ENCODE assay signal across 8 cellular contexts in genomic region chr5:74766348-74766886, GRCh38. TPM values are rescaled to one million over a fixed set of nuclear protein-coding genes. Genes with fewer than 3 reads are reported as not detected.
DNase-seq lines count a peak whose midpoint lies in the region; ATAC-seq, FAIRE-seq and TF ChIP-seq lines count a peak whose summit lies in the region.

No MANE protein-coding gene starts in this region.

- H3K79me2 ChIP-seq in H1 (ENCODE audit: control insufficient read depth in 1 of 2, insufficient read depth in 2 of 2, low read length in 2 of 2) = peaks cover 12 to 45% of the 10 kb centered on the region in 2 experiments

- no peaks in the 10 kb centered on the region for H3K27me3 Mint-ChIP-seq in mesothelial cell of epicardium (ENCODE audit: low read depth)

- peaks cover 25% of the 10 kb centered on the region for H3K4me1 Mint-ChIP-seq in mesothelial cell of epicardium

- H2BK120ac ChIP-seq in H1 (replicated peaks; ENCODE audit: low read depth, low read length) = no peak overlapping the region

- peak overlapping the region; percentile 92; the same call in 1 of the 2 replicates for H4K8ac ChIP-seq in H1 (ENCODE audit: extremely low read depth, insufficient read depth, low read length)

- H3K36me3 Mint-ChIP-seq in mesothelial cell of epicardium = peaks cover 13% of the 10 kb centered on the region

- peaks cover 0 to 33% (median 17%) of the 10 kb centered on the region in 4 experiments; a peak in 7 of 8 replicates for H3K36me3 ChIP-seq in H1 (ENCODE audit: control insufficient read depth in 2 of 4, insufficient read depth in 4 of 4, low read length in 3 of 4)
- peaks cover 0 to 14% of the 10 kb centered on the region in 2 donors for H3K36me3 ChIP-seq in vagina

- H3K9me3 Mint-ChIP-seq in mesothelial cell of epicardium = no peaks in the 10 kb centered on the region

- peak; percentile 38 for ATAC-seq in GM21515 (IDR thresholded peaks at IDR 0.05; ENCODE audit: unreplicated experiment)

- TF ChIP-seq CTCF in H1 (IDR thresholded peaks at IDR 0.05; ENCODE audit: control extremely low read depth in 1 of 3, insufficient read depth in 1 of 3, low read depth in 1 of 3, low read length in 3 of 3) (peak in 2 of 3 experiments; percentile 8 to 47; a peak in 2 of 4 replicates), mesothelial cell of epicardium (IDR thresholded peaks at IDR 0.05; ENCODE audit: unreplicated experiment) (peak; percentile 40), vagina (IDR thresholded peaks at IDR 0.05) (peak in 1 of 3 experiments; percentile 17)

- no peaks in the 10 kb centered on the region for H3K27me3 ChIP-seq in H1 (replicated peaks in 1 of 4; ENCODE audit: control insufficient read depth in 3 of 4, extremely low read depth in 1 of 4, insufficient read depth in 3 of 4, low read length in 3 of 4)
- H3K27me3 ChIP-seq in vagina = no peaks in the 10 kb centered on the region

- DNase-seq in NCI-H146 (lab: John Stamatoyannopoulos, UW) (peak; percentile 47), NCI-H146 treated with DMSO at 0.1 percent for 48 hours (lab: John Stamatoyannopoulos, UW; ENCODE audit: unreplicated experiment) (no peak), HuH-7 (ENCODE audit: low spot score) (peak; percentile 5), SKM-1 (lab: John Stamatoyannopoulos, UW; ENCODE audit: unreplicated experiment) (peak; percentile 36), H1 (ENCODE audit: low read depth in 1 of 2, low spot score in 2 of 2) (no peak), mesothelial cell of epicardium (ENCODE audit: low spot score in 2 of 2, unreplicated experiment in 2 of 2) (no peak), vagina (ENCODE audit: extremely low spot score in 2 of 2) (no peak)

- H3K18ac ChIP-seq in H1 (ENCODE audit: extremely low read depth, low read length) = no peak overlapping the region

- H3K27ac ChIP-seq in H1 (ENCODE audit: low read depth, low read length) (no peak overlapping the region), vagina (peak overlapping the region; percentile 82)

- H2AFZ ChIP-seq in H1 (ENCODE audit: low read length) = peak overlapping the region; percentile 92

- H2BK12ac ChIP-seq in H1 (ENCODE audit: low read depth, low read length) = no peak overlapping the region

- H3K4me1 ChIP-seq in H1 (replicated peaks in 1 of 4; ENCODE audit: control insufficient read depth in 3 of 4, insufficient read depth in 4 of 4, low read length in 3 of 4) (peaks cover 0 to 4% (median 2%) of the 10 kb centered on the region in 4 experiments; a peak in 2 of 7 replicates), vagina (peaks cover 46% of the 10 kb centered on the region)

- H3K14ac ChIP-seq in H1 (ENCODE audit: insufficient read length) = no peak overlapping the region

- FAIRE-seq in H1 (lab: Jason Lieb, UNC) = no peak

- peak overlapping the region; percentile 67 to 84 for H3K4me2 ChIP-seq in H1 (ENCODE audit: insufficient read depth in 1 of 2, low read depth in 2 of 2, low read length in 2 of 2)

- no peak overlapping the region for H3K23ac ChIP-seq in H1 (ENCODE audit: insufficient read length)

- no peak overlapping the region for H2BK5ac ChIP-seq in H1 (ENCODE audit: low read depth, low read length)

- WGBS in H1 (ENCODE audit: extremely low coverage in 1 of 2, insufficient coverage in 1 of 2, insufficient read length in 1 of 2, insufficient replicate concordance in 2 of 2, low coverage in 1 of 2, low lambda C conversion rate in 2 of 2, missing lambda C conversion rate in 1 of 2), 2 experiments = 6% methylated on average over 15 of the region's 15 CpGs; no CpG with 5 or more reads in 1 of the 2 experiments

- peak; percentile 17 to 24; a peak in 2 of 4 replicates for TF ChIP-seq RAD21 in H1 (IDR thresholded peaks at IDR 0.05 in 1 of 2, conservative IDR thresholded peaks at IDR 0.05 in 1 of 2; ENCODE audit: low read depth in 2 of 2, low read length in 2 of 2)

- no peak overlapping the region for H3K56ac ChIP-seq in H1 (replicated peaks; ENCODE audit: insufficient read length, low read depth, low read length)

- intact Hi-C loops in vagina (cut with DNase I) = no loop called here

- H3K9ac ChIP-seq in H1 (replicated peaks in 1 of 4; ENCODE audit: extremely low read depth in 1 of 4, low read depth in 3 of 4, low read length in 3 of 4) = peak overlapping the region in 3 of 4 experiments; percentile 49 to 54 (median 49); a peak in 6 of 7 replicates

- peak overlapping the region; percentile 100 for H3K4me3 Mint-ChIP-seq in mesothelial cell of epicardium

- H4K91ac ChIP-seq in H1 (replicated peaks; ENCODE audit: insufficient read length, low read length) = no peak overlapping the region

- H2BK15ac ChIP-seq in H1 (ENCODE audit: low read length) = no peak overlapping the region; the same call in 1 of the 2 replicates

- no peak overlapping the region for H2BK20ac ChIP-seq in H1 (ENCODE audit: low read length)

- H3K4me3 ChIP-seq in H1 (ENCODE audit: extremely low read depth in 1 of 4, insufficient read depth in 2 of 4, low read depth in 3 of 4, low read length in 4 of 4) (peak overlapping the region; percentile 86 to 100 (median 93)), vagina (peak overlapping the region; percentile 57 to 90)

- CTCF ChIA-PET in H1 (lab: Charles Lee; ENCODE audit: partially characterized antibody) = interaction anchor here (0.7 to 2.7 kb wide), 18 partner anchors 8 to 284 kb away, joined by 3 to 10 read pairs (median 4); no protein-coding TSS in a partner anchor

- peaks cover 0 to 3% of the 10 kb centered on the region in 2 experiments for H4K20me1 ChIP-seq in H1 (replicated peaks in 1 of 2; ENCODE audit: control insufficient read depth in 1 of 2, insufficient read depth in 2 of 2, low read length in 2 of 2)

- no peaks in the 10 kb centered on the region; the same call in 1 of the 2 replicates for H3K23me2 ChIP-seq in H1 (ENCODE audit: low read depth, low read length)

- H4K5ac ChIP-seq in H1 (ENCODE audit: insufficient read length, low read depth, low read length) = no peak overlapping the region

- H2AK5ac ChIP-seq in H1 (ENCODE audit: low read depth, low read length) = no peak overlapping the region

- H3K9me3 ChIP-seq in H1 (ENCODE audit: insufficient read depth in 2 of 2, low read depth in 1 of 2, low read length in 1 of 2) = no peaks in the 10 kb centered on the region
- H3K9me3 ChIP-seq in vagina = no peaks in the 10 kb centered on the region

- POLR2A ChIA-PET in H1 (lab: Charles Lee; ENCODE audit: partially characterized antibody) = interaction anchor here (0.7 to 1.5 kb wide), 4 partner anchors 8 to 644 kb away, joined by 3 to 8 read pairs (median 6); partner anchors contain the start of gene FAM169A

- no peak for TF ChIP-seq POLR2A in H1 (IDR thresholded peaks at IDR 0.05; ENCODE audit: control extremely low read depth in 1 of 2, low read depth in 2 of 2, low read length in 2 of 2)
- no peak for TF ChIP-seq POLR2A in vagina (IDR thresholded peaks at IDR 0.05)

- H3K79me1 ChIP-seq in H1 (ENCODE audit: low read depth, low read length) = peaks cover 3% of the 10 kb centered on the region; the same call in 1 of the 2 replicates

- H3K27ac Mint-ChIP-seq in mesothelial cell of epicardium = peak overlapping the region; percentile 99

- H3K4ac ChIP-seq in H1 (replicated peaks; ENCODE audit: insufficient read length, low read depth, low read length) = no peak overlapping the region

- no peak for TF ChIP-seq EP300 in H1 (IDR thresholded peaks at IDR 0.05; ENCODE audit: borderline replicate concordance in 1 of 2, low read depth in 2 of 2, low read length in 2 of 2)

TF ChIP-seq in H1, 55 proteins besides CTCF, POLR2A, EP300 and RAD21:
- TF ChIP-seq NANOG (IDR thresholded peaks at IDR 0.05; ENCODE audit: insufficient read depth, low read depth, low read length, poor library complexity, severe bottlenecking) = no peak
- TF ChIP-seq SAP30 (IDR thresholded peaks at IDR 0.05; ENCODE audit: insufficient read depth, insufficient replicate concordance, low read length) = peak; percentile 92
- TF ChIP-seq TAF1 (IDR thresholded peaks at IDR 0.05; ENCODE audit: low read depth, low read length) = no peak
TF ChIP-seq in H1: peak in this region for 1.

RNA-seq across cellular contexts. Expression of gene GFM2, which starts 0.5 kb away (rescaled TPM):
- total RNA-seq in H1 (2021; fragmentation: NEBNext Ultra II Directional; extraction: Animal tissue kit (Norgen Biotek cat#: 25700)) = 29.5 and 30.6 TPM in 2 replicates
- 13.2 and 17.8 TPM in 2 replicates for polyA plus RNA-seq in H1 (2011; rRNA removed)
- 24.9 TPM for polyA plus RNA-seq in H1 (2011; cell fraction: cytosol; rRNA removed)
- 26.6 TPM for polyA plus RNA-seq in H1 (2011; cell fraction: nucleus; rRNA removed)
- 17.0 to 24.7 TPM (median 19.4 TPM) in 4 replicates for polyA plus RNA-seq in H1 (2012, experiment 1 of 2)
- polyA plus RNA-seq in H1 (2012, experiment 2 of 2) = 2.7 TPM
- polyA plus RNA-seq in H1 (2013, experiment 1 of 2) = 27.1 TPM
- polyA plus RNA-seq in H1 (2013, experiment 2 of 2) = 26.5 TPM
- polyA minus RNA-seq in H1 (2011; rRNA and poly(A)+ RNA removed) = 21.9 and 38.5 TPM in 2 replicates
- 14.7 TPM for polyA minus RNA-seq in H1 (2011; cell fraction: cytosol; rRNA and poly(A)+ RNA removed)
- 34.4 TPM for polyA minus RNA-seq in H1 (2011; cell fraction: nucleus; rRNA and poly(A)+ RNA removed)
- total RNA-seq in mesothelial cell of epicardium = 34.3 to 37.3 TPM (median 37.3 TPM) in 3 replicates
- 29.5 TPM for total RNA-seq in vagina

RNA-seq across cellular contexts. Expression of gene NSA2, which starts 0.6 kb away (rescaled TPM):
- total RNA-seq in H1 (2021; fragmentation: NEBNext Ultra II Directional; extraction: Animal tissue kit (Norgen Biotek cat#: 25700)) = 66.6 and 68.7 TPM in 2 replicates
- polyA plus RNA-seq in H1 (2011; rRNA removed) = 8.7 and 17.0 TPM in 2 replicates
- polyA plus RNA-seq in H1 (2011; cell fraction: cytosol; rRNA removed) = 70.0 TPM
- polyA plus RNA-seq in H1 (2011; cell fraction: nucleus; rRNA removed) = 15.3 TPM
- 48.2 to 62.8 TPM (median 51.4 TPM) in 4 replicates for polyA plus RNA-seq in H1 (2012, experiment 1 of 2)
- 4.8 TPM for polyA plus RNA-seq in H1 (2012, experiment 2 of 2)
- polyA plus RNA-seq in H1 (2013, experiment 1 of 2) = 121 TPM
- 113 TPM for polyA plus RNA-seq in H1 (2013, experiment 2 of 2)
- polyA minus RNA-seq in H1 (2011; rRNA and poly(A)+ RNA removed) = 3.7 and 4.8 TPM in 2 replicates
- polyA minus RNA-seq in H1 (2011; cell fraction: cytosol; rRNA and poly(A)+ RNA removed) = 20.0 TPM
- 21.6 TPM for polyA minus RNA-seq in H1 (2011; cell fraction: nucleus; rRNA and poly(A)+ RNA removed)
- 76.9 to 88.5 TPM (median 86.7 TPM) in 3 replicates for total RNA-seq in mesothelial cell of epicardium
- 119 TPM for total RNA-seq in vagina

Comparison
In these comparisons a context has a peak if more than half of its experiments do, and no peak if none do; other contexts are left out.
1. DNase-seq: peak in NCI-H146 (single experiment), HuH-7 (single experiment) and SKM-1 (single experiment); none in NCI-H146 treated with DMSO at 0.1 percent for 48 hours (single experiment), H1 (0 of 2), mesothelial cell of epicardium (0 of 2) and vagina (0 of 2).